ENCODE assay signal across 18 cellular contexts in genomic region chr10:119428789-119429188, GRCh38.
DNase-seq lines count a peak whose midpoint lies in the region; TF ChIP-seq lines count a peak whose summit lies in the region.
"Had no signal": no experiment of that assay in that cellular context is flagged by ENCODE, and none has a peak within 500 bp of the region (broad histone marks: within the 10 kb centered on the region; RNA-seq: fewer than 3 reads in every experiment).

No MANE protein-coding gene starts in this region.

- H3K56ac ChIP-seq in H9 (ENCODE audit: insufficient read length, low read depth, low read length): no peak overlapping the region

- H3K14ac ChIP-seq in H9 (ENCODE audit: insufficient read depth, low read length): no peak overlapping the region

- H3T11ph ChIP-seq in H9 (ENCODE audit: low read length): no peak overlapping the region

- H4K20me1 ChIP-seq in H9 (ENCODE audit: control insufficient read depth, insufficient read depth, insufficient read length): no peaks in the 10 kb centered on the region

- DNase-seq in AG04450 (ENCODE audit: low read depth, low spot score): no peak
- peak; percentile 83 for DNase-seq in Daoy (ENCODE audit: low read depth)
- DNase-seq in SJSA1 (ENCODE audit: low read depth in 1 of 2, low spot score in 2 of 2): peak; percentile 70 to 71
- peak; percentile 66 for DNase-seq in iris pigment epithelial cell (ENCODE audit: low read depth)
- no peak for DNase-seq in H9
- no peak for DNase-seq in DMS 273 treated with DMSO at 0.1 percent for 48 hours (lab: John Stamatoyannopoulos, UW)
- no peak for DNase-seq in mucosa of gallbladder (ENCODE audit: low spot score)
- DNase-seq in activated T-cell treated with anti-CD3 and anti-CD28 coated beads for 4 hours: no peak
- DNase-seq: activated CD8-positive, alpha-beta memory T cell treated with anti-CD3 and anti-CD28 coated beads for 24 hours; anterior cingulate cortex; DMS79; KG1; NCI-H1436; NCI-H82; stimulated activated CD4-positive, alpha-beta T cell treated with anti-CD3 and anti-CD28 coated beads, Interleukin-4, amount 100 ng/mL, for 24 hours had no signal

- H2BK12ac ChIP-seq in H9 (ENCODE audit: insufficient read length, low read depth, low read length): no peak overlapping the region

- no peak overlapping the region for H3K18ac ChIP-seq in H9 (ENCODE audit: insufficient read length, low read depth, low read length)

- no peak overlapping the region for H2AK5ac ChIP-seq in H9 (ENCODE audit: insufficient read length, low read length)

- H3K27ac Mint-ChIP-seq in H9: no peak overlapping the region

- no peak overlapping the region for H3K4me2 ChIP-seq in H9 (ENCODE audit: insufficient read depth, insufficient read length, low read length)

- H3K9me3 ChIP-seq in AG04450 (ENCODE audit: control insufficient read depth, insufficient read depth, low read length) (peaks cover 9% of the 10 kb centered on the region), SJSA1 (replicated peaks) (no peaks in the 10 kb centered on the region), H9 (ENCODE audit: control insufficient read depth, low read depth, low read length) (no peaks in the 10 kb centered on the region)
- H3K9me3 ChIP-seq: thoracic aorta had no signal

- no peaks in the 10 kb centered on the region for H3K79me2 ChIP-seq in H9 (ENCODE audit: insufficient read depth, low read length)

- H2BK5ac ChIP-seq in H9 (ENCODE audit: insufficient read length, low read length): no peak overlapping the region

- H3K4ac ChIP-seq in H9 (ENCODE audit: low read depth, low read length): no peak overlapping the region

- H3K79me1 ChIP-seq in H9 (ENCODE audit: insufficient read depth, low read depth, low read length, poor library complexity, severe bottlenecking): no peaks in the 10 kb centered on the region

- H3K27me3 ChIP-seq in AG04450 (ENCODE audit: control insufficient read depth, insufficient read depth, low read length) (no peaks in the 10 kb centered on the region), SJSA1 (replicated peaks) (no peaks in the 10 kb centered on the region), H9 (ENCODE audit: insufficient read depth, low read length) (no peaks in the 10 kb centered on the region)

- TF ChIP-seq CTCF in AG04450 (IDR thresholded peaks at IDR 0.05; ENCODE audit: low read depth, low read length) (peak; percentile 5; the same call in 1 of the 2 replicates), H9 (conservative IDR thresholded peaks at IDR 0.05) (no peak)

- H4K5ac ChIP-seq in H9 (ENCODE audit: insufficient read length, low read depth, low read length): no peak overlapping the region

- no peaks in the 10 kb centered on the region; a peak in 1 of 4 replicates for H3K4me1 Mint-ChIP-seq in H9

- H4K8ac ChIP-seq in H9 (replicated peaks; ENCODE audit: insufficient read length, low read depth, low read length): no peak overlapping the region

- peaks cover 0 to 3% (median 3%) of the 10 kb centered on the region in 3 experiments; a peak in 3 of 7 replicates for H3K36me3 Mint-ChIP-seq in H9 (ENCODE audit: insufficient read depth in 1 of 3, low read depth in 3 of 3)

- H2BK15ac ChIP-seq in H9 (ENCODE audit: low read depth, low read length): no peak overlapping the region

- peaks cover 52% of the 10 kb centered on the region for H3K36me3 ChIP-seq in SJSA1

- H3K27ac ChIP-seq in AG04450 (ENCODE audit: low read depth, low read length) (no peak overlapping the region), SJSA1 (no peak overlapping the region), H9 (ENCODE audit: insufficient read length, low read depth, low read length) (no peak overlapping the region)
- H3K27ac ChIP-seq: coronary artery, thoracic aorta, VCaP had no signal

- CTCF ChIA-PET in AG04450 (lab: Charles Lee): interaction anchor here (1.4 to 2.1 kb wide), 2 partner anchors 16 to 230 kb away, joined by 8 read pairs; no protein-coding TSS in a partner anchor

- no peak overlapping the region for H3K23ac ChIP-seq in H9 (ENCODE audit: insufficient read length, low read depth, low read length)

- H3K4me1 ChIP-seq in SJSA1 (replicated peaks) (peaks cover 11% of the 10 kb centered on the region), H9 (ENCODE audit: insufficient read depth, low read length) (no peaks in the 10 kb centered on the region)

- H3K4me3 ChIP-seq in AG04450 (ENCODE audit: low read depth, low read length): no peak overlapping the region
- no peak overlapping the region for H3K4me3 ChIP-seq in SJSA1
- H3K4me3 ChIP-seq: coronary artery, thoracic aorta had no signal

- no peak overlapping the region for H4K91ac ChIP-seq in H9 (ENCODE audit: insufficient read length, low read depth, low read length)

- peaks cover 3 to 5% of the 10 kb centered on the region in 2 experiments for H3K9me3 Mint-ChIP-seq in H9

- peaks cover 2% of the 10 kb centered on the region; the same call in 1 of the 2 replicates for H3K27me3 Mint-ChIP-seq in H9 (ENCODE audit: low read depth)

- H3K4me3 Mint-ChIP-seq in H9: no peak overlapping the region

- POLR2A ChIA-PET in AG04450 (lab: Yijun Ruan, JAX): no interaction called here

- H2AFZ ChIP-seq in H9 (ENCODE audit: low read length): no peak overlapping the region

- no peak overlapping the region for H3K9ac ChIP-seq in H9 (ENCODE audit: extremely low read depth, insufficient read length, low read length)

- no peaks in the 10 kb centered on the region for H3K23me2 ChIP-seq in H9 (ENCODE audit: insufficient read length, low read depth, low read length, poor library complexity, severe bottlenecking)

- no CpG with 5 or more reads among the region's 14 CpGs for WGBS in H9 (ENCODE audit: extremely low coverage, insufficient read length, low lambda C conversion rate)

- H2BK20ac ChIP-seq in H9 (ENCODE audit: low read depth, low read length, poor library complexity, severe bottlenecking): no peak overlapping the region

- H2BK120ac ChIP-seq in H9 (ENCODE audit: low read depth, low read length, poor library complexity, severe bottlenecking): no peak overlapping the region

Comparison
In these comparisons a context has a peak if more than half of its experiments do, and no peak if none do; other contexts are left out.
1. DNase-seq: peak in Daoy (single experiment), SJSA1 (2 of 2) and iris pigment epithelial cell (single experiment); none in AG04450 (single experiment), H9 (single experiment), DMS 273 treated with DMSO at 0.1 percent for 48 hours (single experiment), mucosa of gallbladder (single experiment) and activated T-cell treated with anti-CD3 and anti-CD28 coated beads for 4 hours (single experiment).